ENCODE assay signal across 12 cellular contexts in genomic region chr5:87393331-87393730, GRCh38. TPM values are rescaled to one million over a fixed set of nuclear protein-coding genes. Genes with fewer than 3 reads are reported as not detected.
DNase-seq lines count a peak whose midpoint lies in the region; ATAC-seq, FAIRE-seq and TF ChIP-seq lines count a peak whose summit lies in the region.
"Had no signal": no experiment of that assay in that cellular context is flagged by ENCODE, and none has a peak within 500 bp of the region (broad histone marks: within the 10 kb centered on the region; RNA-seq: fewer than 3 reads in every experiment).

No MANE protein-coding gene starts in this region.

- FAIRE-seq in RCC 7860 (lab: Jason Lieb, UNC) (peak; percentile 93), kidney (lab: Jason Lieb, UNC) (no peak)

- H3K27me3 Mint-ChIP-seq in natural killer cell treated with Interleukin-12 subunit alpha and Interleukin-12 subunit beta and Interleukin-15 and Interleukin-18, amount 100 ng/mL, for 72 hours: no peaks in the 10 kb centered on the region
- no peaks in the 10 kb centered on the region for H3K27me3 Mint-ChIP-seq in stimulated activated naive B cell treated with anti-CD40 and anti-IgM and Interleukin-4, amounts not matched to agents 10 μg/mL and 1 μg/mL and 100 μg/mL, for 72 hours
- H3K27me3 Mint-ChIP-seq: activated T-cell treated with anti-CD3 and anti-CD28 coated beads, Interleukin-2, amount 50 U/mL, for 24 hours had no signal

- intact Hi-C loops in dorsolateral prefrontal cortex (cut with DNase I): loop anchor here in 1 of 2 donors (10.0 kb wide), 1 partner anchor 129 kb away; the partner anchor contains the start of gene RASA1
- intact Hi-C loops in Right ventricle myocardium superior (cut with DNase I): no loop called here
- intact Hi-C loops in kidney (cut with DNase I): no loop called here

- H3K27ac ChIP-seq in dorsolateral prefrontal cortex: peak overlapping the region in 35 of 59 donors; percentile 1 to 69 (median 33)
- peak overlapping the region in 1 of 2 donors; percentile 23 for H3K27ac ChIP-seq in kidney (ENCODE audit: low read depth in 2 of 2, low read length in 2 of 2)

- H3K4me3 ChIP-seq in dorsolateral prefrontal cortex (no peak overlapping the region), kidney (ENCODE audit: low read length in 2 of 2) (no peak overlapping the region)

- peaks cover 11 to 27% of the 10 kb centered on the region in 2 donors for H3K4me1 Mint-ChIP-seq in natural killer cell treated with Interleukin-12 subunit alpha and Interleukin-12 subunit beta and Interleukin-15 and Interleukin-18, amount 100 ng/mL, for 72 hours (ENCODE audit: low read depth in 2 of 2)
- H3K4me1 Mint-ChIP-seq in stimulated activated naive B cell treated with anti-CD40 and anti-IgM and Interleukin-4, amounts not matched to agents 10 μg/mL and 1 μg/mL and 100 μg/mL, for 72 hours: peaks cover 4 to 7% of the 10 kb centered on the region in 2 donors

- H3K36me3 ChIP-seq in kidney (ENCODE audit: control insufficient read depth in 1 of 2, insufficient read depth in 2 of 2, low read length in 2 of 2): peaks cover 20 to 50% of the 10 kb centered on the region in 2 donors

- H3K9ac ChIP-seq in kidney (ENCODE audit: low read length in 2 of 2): no peak overlapping the region

- H3K27me3 ChIP-seq in dorsolateral prefrontal cortex: no peaks in the 10 kb centered on the region

- H3K9me3 Mint-ChIP-seq in natural killer cell treated with Interleukin-12 subunit alpha and Interleukin-12 subunit beta and Interleukin-15 and Interleukin-18, amount 100 ng/mL, for 72 hours: no peaks in the 10 kb centered on the region
- no peaks in the 10 kb centered on the region for H3K9me3 Mint-ChIP-seq in stimulated activated naive B cell treated with anti-CD40 and anti-IgM and Interleukin-4, amounts not matched to agents 10 μg/mL and 1 μg/mL and 100 μg/mL, for 72 hours
- H3K9me3 Mint-ChIP-seq: activated T-cell treated with anti-CD3 and anti-CD28 coated beads, Interleukin-2, amount 50 U/mL, for 24 hours had no signal

- TF ChIP-seq CTCF in dorsolateral prefrontal cortex (IDR thresholded peaks at IDR 0.05 in 54 of 56, conservative IDR thresholded peaks at IDR 0.05 in 2 of 56; ENCODE audit: low read depth in 1 of 56, partially characterized antibody in 56 of 56) (no peak), kidney (IDR thresholded peaks at IDR 0.05; ENCODE audit: borderline replicate concordance, extremely low read depth, insufficient read depth) (no peak)

- no peak for ATAC-seq in natural killer cell treated with Interleukin-12 subunit alpha and Interleukin-12 subunit beta and Interleukin-15 and Interleukin-18, amount 100 ng/mL, for 72 hours
- ATAC-seq in Right ventricle myocardium superior (ENCODE audit: poor library complexity) (no peak), GM21381 (IDR thresholded peaks at IDR 0.05; ENCODE audit: unreplicated experiment) (no peak)
- no peak for ATAC-seq in stimulated activated naive B cell treated with anti-CD40 and anti-IgM and Interleukin-4, amounts not matched to agents 10 μg/mL and 1 μg/mL and 100 μg/mL, for 72 hours (replicated peaks)

- no peaks in the 10 kb centered on the region for H3K9me3 ChIP-seq in kidney (ENCODE audit: control insufficient read depth in 1 of 2, low read length in 2 of 2)

- peak overlapping the region; percentile 1 to 87 for H3K27ac Mint-ChIP-seq in natural killer cell treated with Interleukin-12 subunit alpha and Interleukin-12 subunit beta and Interleukin-15 and Interleukin-18, amount 100 ng/mL, for 72 hours
- no peak overlapping the region for H3K27ac Mint-ChIP-seq in stimulated activated naive B cell treated with anti-CD40 and anti-IgM and Interleukin-4, amounts not matched to agents 10 μg/mL and 1 μg/mL and 100 μg/mL, for 72 hours

- H3K4me1 ChIP-seq in kidney (ENCODE audit: control insufficient read depth in 1 of 2, insufficient read depth in 1 of 2, low read depth in 1 of 2, low read length in 2 of 2): no peaks in the 10 kb centered on the region

- H3K4me3 Mint-ChIP-seq in natural killer cell treated with Interleukin-12 subunit alpha and Interleukin-12 subunit beta and Interleukin-15 and Interleukin-18, amount 100 ng/mL, for 72 hours: no peak overlapping the region
- H3K4me3 Mint-ChIP-seq in stimulated activated naive B cell treated with anti-CD40 and anti-IgM and Interleukin-4, amounts not matched to agents 10 μg/mL and 1 μg/mL and 100 μg/mL, for 72 hours: no peak overlapping the region
- H3K4me3 Mint-ChIP-seq: activated T-cell treated with anti-CD3 and anti-CD28 coated beads, Interleukin-2, amount 50 U/mL, for 24 hours; CD4-positive, CD25-positive, alpha-beta regulatory T cell had no signal

- peak; percentile 10 for DNase-seq in AG08396 (ENCODE audit: low spot score)
- DNase-seq in RCC 7860 (ENCODE audit: low spot score): peak; percentile 77
- DNase-seq in dorsolateral prefrontal cortex: no peak
- DNase-seq in natural killer cell treated with Interleukin-12 subunit alpha and Interleukin-12 subunit beta and Interleukin-15 and Interleukin-18, amount 100 ng/mL, for 72 hours (ENCODE audit: low spot score): no peak
- DNase-seq in Right ventricle myocardium superior: no peak
- DNase-seq in kidney: no peak
- no peak for DNase-seq in stimulated activated naive B cell treated with anti-CD40 and anti-IgM and Interleukin-4, amounts not matched to agents 10 μg/mL and 1 μg/mL and 100 μg/mL, for 72 hours
- DNase-seq: activated T-cell treated with anti-CD3 and anti-CD28 coated beads, Interleukin-2, amount 50 U/mL, for 24 hours; CD4-positive, CD25-positive, alpha-beta regulatory T cell; NCI-H1930; OCI-M1 had no signal

- H3K36me3 Mint-ChIP-seq in natural killer cell treated with Interleukin-12 subunit alpha and Interleukin-12 subunit beta and Interleukin-15 and Interleukin-18, amount 100 ng/mL, for 72 hours: peaks cover 45% of the 10 kb centered on the region
- peaks cover 20 to 39% of the 10 kb centered on the region in 2 donors for H3K36me3 Mint-ChIP-seq in stimulated activated naive B cell treated with anti-CD40 and anti-IgM and Interleukin-4, amounts not matched to agents 10 μg/mL and 1 μg/mL and 100 μg/mL, for 72 hours

RNA-seq across cellular contexts. Expression of gene CCNH, which starts 19.4 kb away (rescaled TPM):
- total RNA-seq in dorsolateral prefrontal cortex: 100 to 1,000 TPM in 77 of 120 experiments, 10 to 100 TPM in 43; 69.5 to 140 (median 104) TPM
- total RNA-seq in natural killer cell treated with Interleukin-12 subunit alpha and Interleukin-12 subunit beta and Interleukin-15 and Interleukin-18, amount 100 ng/mL, for 72 hours: 10 to 100 TPM; 63.2 to 96.9 TPM
- 16.6 TPM for total RNA-seq in Right ventricle myocardium superior
- total RNA-seq in kidney: 52.6 TPM
- polyA plus RNA-seq in kidney (ENCODE audit: insufficient read depth, low read depth, low replicate concordance): 49.7 TPM

Comparison
In these comparisons a context has a peak if more than half of its experiments do, and no peak if none do; other contexts are left out.
1. DNase-seq: peak in AG08396 (single experiment) and RCC 7860 (single experiment); none in dorsolateral prefrontal cortex (0 of 10), natural killer cell treated with Interleukin-12 subunit alpha and Interleukin-12 subunit beta and Interleukin-15 and Interleukin-18, amount 100 ng/mL, for 72 hours (single experiment), Right ventricle myocardium superior (single experiment), kidney (single experiment) and stimulated activated naive B cell treated with anti-CD40 and anti-IgM and Interleukin-4, amounts not matched to agents 10 μg/mL and 1 μg/mL and 100 μg/mL, for 72 hours (single experiment).